29 cellular contexts compared by ENCODE assay signal in genomic region chr5:16296946-16297345, GRCh38.
"Had no signal": no experiment of that assay in that cellular context is flagged by ENCODE, and none has a peak within 500 bp of the region (broad histone marks: within the 10 kb centered on the region; RNA-seq: fewer than 3 reads in every experiment).

No MANE protein-coding gene starts in this region.

- DNase-seq: activated effector memory CD4-positive, alpha-beta T cell treated with anti-CD3 and anti-CD28 coated beads, Interleukin-2, amount 50 U/mL, for 16 hours; activated effector memory CD4-positive, alpha-beta T cell treated with Interleukin-2 at 50 U/mL for 16 hours; activated gamma-delta T cell; activated gamma-delta T cell treated with Interleukin-2 at 50 U/mL for 16 hours; activated naive CD4-positive, alpha-beta T cell; activated naive CD4-positive, alpha-beta T cell treated with anti-CD3 and anti-CD28 coated beads for 36 hours; activated naive CD4-positive, alpha-beta T cell treated with anti-CD3 and anti-CD28 coated beads, Interleukin-2, amount 10 ng/mL, durations not matched to agents 7 days and 5 days; activated naive CD4-positive, alpha-beta T cell treated with anti-CD3 and anti-CD28 coated beads, Interleukin-2, amount 50 U/mL, for 16 hours; activated naive CD4-positive, alpha-beta T cell treated with Interleukin-2 at 50 U/mL for 16 hours; activated naive CD8-positive, alpha-beta T cell treated with anti-CD3 and anti-CD28 coated beads for 36 hours; activated naive CD8-positive, alpha-beta T cell treated with anti-CD3 and anti-CD28 coated beads, Interleukin-2, amount 10 ng/mL, durations not matched to agents 7 days and 5 days; activated naive CD8-positive, alpha-beta T cell treated with anti-CD3 and anti-CD28 coated beads, Interleukin-2, amount 50 U/mL, for 24 hours; activated T-cell treated with anti-CD3 and anti-CD28 coated beads, Interleukin-2, amount 50 U/mL, for 1 hour; activated T-cell treated with anti-CD3 and anti-CD28 coated beads, Interleukin-2, amount 50 U/mL, for 24 hours; activated T-cell treated with anti-CD3 and anti-CD28 coated beads, Interleukin-2, amount 50 U/mL, for 4 hours; activated T-cell treated with anti-CD3 and anti-CD28 coated beads, Interleukin-2, amount 50 U/mL, for 48 hours; activated T-cell treated with anti-CD3 and anti-CD28 coated beads, Interleukin-2, amount 50 U/mL, for 72 hours; adrenal gland; amniotic stem cell; anterior cingulate cortex; aorta; body of pancreas; brain microvascular endothelial cell; caudate nucleus; central memory CD4-positive, alpha-beta T cell; cerebellar nuclear complex had no signal

- H3K27ac ChIP-seq: adrenal gland, ascending aorta, body of pancreas, brain microvascular endothelial cell, breast epithelium, cardiac muscle cell had no signal

- H3K36me3 ChIP-seq: adrenal gland, ascending aorta, brain microvascular endothelial cell, breast epithelium, cardiac muscle cell had no signal

- H3K4me1 ChIP-seq: adrenal gland, ascending aorta, body of pancreas, breast epithelium had no signal

- H3K9me3 ChIP-seq: adrenal gland had no signal

- H3K4me3 ChIP-seq: adrenal gland, ascending aorta, body of pancreas, breast epithelium, cardiac muscle cell had no signal
